In the genomic region with DNA sequence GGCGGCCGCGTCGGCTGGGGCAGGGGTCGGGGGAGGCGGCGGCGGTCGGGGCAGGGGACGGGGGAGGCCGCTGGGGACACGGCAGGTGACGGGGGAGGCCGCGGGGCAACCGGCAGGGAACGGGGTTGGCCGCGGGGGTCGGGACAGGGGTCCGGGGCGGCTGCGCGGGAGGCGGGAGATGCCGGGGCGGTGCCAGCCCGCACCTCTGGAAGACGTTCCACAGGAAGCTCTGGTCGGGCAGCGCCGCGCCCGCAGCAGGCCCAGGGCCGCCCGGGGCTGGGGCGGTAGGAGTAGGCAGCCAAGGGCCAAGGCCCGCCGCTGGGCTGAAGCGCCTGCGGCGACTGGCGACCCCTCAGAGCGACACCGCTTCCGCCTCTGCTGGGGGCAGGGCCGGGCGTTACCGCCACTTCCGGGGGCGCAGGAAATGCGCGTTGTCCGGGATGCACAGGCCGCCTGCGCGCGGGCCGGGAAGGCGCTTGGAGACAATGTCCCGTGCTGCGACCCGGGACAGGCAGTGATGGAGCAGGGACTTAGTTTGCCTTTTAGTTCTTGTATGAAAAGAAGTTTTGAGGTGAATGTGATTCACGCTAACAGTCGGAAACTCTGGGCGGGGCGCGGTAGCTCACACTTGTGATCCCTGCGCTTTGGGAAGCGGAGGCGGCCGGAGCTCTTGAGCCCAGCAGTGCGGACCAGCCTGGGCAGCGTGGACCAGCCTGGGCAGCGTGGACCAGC, we compare ENCODE assay signal across 1 cellular context.
TF ChIP-seq lines count a peak whose summit lies in the region.

No MANE protein-coding gene starts in this region.

TF ChIP-seq in HepG2, 621 proteins besides CTCF, POLR2A, EP300 and RAD21 (continued from another document and continues in another):
- TF ChIP-seq, protein P1, sequence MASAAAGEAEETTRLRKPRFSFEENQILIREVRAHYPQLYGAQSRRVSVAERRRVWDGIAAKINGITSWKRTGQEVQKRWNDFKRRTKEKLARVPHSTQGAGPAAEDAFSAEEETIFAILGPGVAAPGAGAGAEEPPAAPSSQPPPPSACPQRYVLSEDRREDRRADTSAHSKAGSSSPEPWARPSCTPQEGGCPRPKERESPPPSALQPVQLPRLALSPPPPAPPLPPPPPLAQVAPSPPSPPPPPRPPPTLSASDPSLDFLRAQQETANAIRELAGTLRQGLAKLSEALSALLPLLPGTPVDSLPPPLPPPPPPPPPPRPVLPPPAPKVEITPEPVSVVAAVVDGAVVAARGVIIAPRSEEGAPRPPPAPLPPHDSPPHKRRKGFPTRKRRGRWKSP (CRISPR knock-in tag; IDR thresholded peaks at IDR 0.05), result peak; percentile 88
- TF ChIP-seq ZNF605 (CRISPR knock-in tag; IDR thresholded peaks at IDR 0.05) (peak; percentile 70; the same call in 1 of the 2 replicates), ZNF235 (CRISPR knock-in tag; IDR thresholded peaks at IDR 0.05; ENCODE audit: borderline replicate concordance) (peak; percentile 77; the same call in 1 of the 2 replicates), ZNF614 (CRISPR knock-in tag; IDR thresholded peaks at IDR 0.05; ENCODE audit: borderline replicate concordance) (peak; percentile 59; the same call in 1 of the 2 replicates), ZNF12 (CRISPR knock-in tag; IDR thresholded peaks at IDR 0.05) (peak; percentile 54; the same call in 1 of the 2 replicates), HES4 (CRISPR knock-in tag; IDR thresholded peaks at IDR 0.05; ENCODE audit: borderline replicate concordance) (peak; percentile 45; the same call in 1 of the 2 replicates), TBX2 (CRISPR knock-in tag; IDR thresholded peaks at IDR 0.05; ENCODE audit: borderline replicate concordance) (peak; percentile 76), KMT2B (CRISPR knock-in tag; IDR thresholded peaks at IDR 0.05) (peak; percentile 84), ZNF34 (CRISPR knock-in tag; IDR thresholded peaks at IDR 0.05; ENCODE audit: borderline replicate concordance) (peak; percentile 43; the same call in 1 of the 2 replicates), NONO (IDR thresholded peaks at IDR 0.05) (no peak), NONO (CRISPR knock-in tag; conservative IDR thresholded peaks at IDR 0.05) (peak; percentile 74), MTF1 (CRISPR knock-in tag; IDR thresholded peaks at IDR 0.05) (no peak), ZNF124 (CRISPR knock-in tag; IDR thresholded peaks at IDR 0.05) (peak; percentile 85; the same call in 1 of the 2 replicates), MZF1 (CRISPR knock-in tag; IDR thresholded peaks at IDR 0.05; ENCODE audit: borderline replicate concordance) (no peak), ESRRA (CRISPR knock-in tag; IDR thresholded peaks at IDR 0.05; ENCODE audit: low read depth) (peak; percentile 83), SIN3A (IDR thresholded peaks at IDR 0.05; ENCODE audit: borderline replicate concordance, low read depth, low read length) (peak; percentile 95; the same call in 1 of the 2 replicates), ZNF264 (CRISPR knock-in tag; IDR thresholded peaks at IDR 0.05) (peak; percentile 60; the same call in 1 of the 2 replicates), ZNF780A (CRISPR knock-in tag; IDR thresholded peaks at IDR 0.05) (no peak), XRCC5 (optimal IDR thresholded peaks at IDR 0.05; ENCODE audit: low read length) (peak; percentile 48), TEAD3 (CRISPR knock-in tag; optimal IDR thresholded peaks at IDR 0.05; ENCODE audit: borderline replicate concordance) (peak; percentile 34), ZNF589 (CRISPR knock-in tag; conservative IDR thresholded peaks at IDR 0.05) (no peak), ZNF17 (CRISPR knock-in tag; IDR thresholded peaks at IDR 0.05) (no peak), ZZZ3 (CRISPR knock-in tag; IDR thresholded peaks at IDR 0.05; ENCODE audit: borderline replicate concordance) (peak; percentile 87; the same call in 1 of the 2 replicates), KDM3A (CRISPR knock-in tag; IDR thresholded peaks at IDR 0.05; ENCODE audit: low read depth) (peak; percentile 77; the same call in 1 of the 2 replicates), GATAD1 (CRISPR knock-in tag; IDR thresholded peaks at IDR 0.05) (peak; percentile 94), SNAI1 (CRISPR knock-in tag; IDR thresholded peaks at IDR 0.05; ENCODE audit: borderline replicate concordance) (0 out of 2 replicates have a peak, but pooled peaks have one; percentile 78), ZFP90 (CRISPR knock-in tag; IDR thresholded peaks at IDR 0.05; ENCODE audit: borderline replicate concordance) (0 out of 2 replicates have a peak, but pooled peaks have one; percentile 14), RBFOX2 (IDR thresholded peaks at IDR 0.05; ENCODE audit: low read depth, low read length) (peak; percentile 93), ATF7-NPFF (CRISPR knock-in tag; IDR thresholded peaks at IDR 0.05; ENCODE audit: low read depth) (peak; percentile 55; the same call in 1 of the 2 replicates)
- TF ChIP-seq, protein P2, sequence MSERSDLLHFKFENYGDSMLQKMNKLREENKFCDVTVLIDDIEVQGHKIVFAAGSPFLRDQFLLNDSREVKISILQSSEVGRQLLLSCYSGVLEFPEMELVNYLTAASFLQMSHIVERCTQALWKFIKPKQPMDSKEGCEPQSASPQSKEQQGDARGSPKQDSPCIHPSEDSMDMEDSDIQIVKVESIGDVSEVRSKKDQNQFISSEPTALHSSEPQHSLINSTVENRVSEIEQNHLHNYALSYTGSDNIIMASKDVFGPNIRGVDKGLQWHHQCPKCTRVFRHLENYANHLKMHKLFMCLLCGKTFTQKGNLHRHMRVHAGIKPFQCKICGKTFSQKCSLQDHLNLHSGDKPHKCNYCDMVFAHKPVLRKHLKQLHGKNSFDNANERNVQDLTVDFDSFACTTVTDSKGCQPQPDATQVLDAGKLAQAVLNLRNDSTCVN (CRISPR knock-in tag; IDR thresholded peaks at IDR 0.05; ENCODE audit: borderline replicate concordance), result 0 out of 2 replicates have a peak, but pooled peaks have one; percentile 50
- TF ChIP-seq, protein P3, sequence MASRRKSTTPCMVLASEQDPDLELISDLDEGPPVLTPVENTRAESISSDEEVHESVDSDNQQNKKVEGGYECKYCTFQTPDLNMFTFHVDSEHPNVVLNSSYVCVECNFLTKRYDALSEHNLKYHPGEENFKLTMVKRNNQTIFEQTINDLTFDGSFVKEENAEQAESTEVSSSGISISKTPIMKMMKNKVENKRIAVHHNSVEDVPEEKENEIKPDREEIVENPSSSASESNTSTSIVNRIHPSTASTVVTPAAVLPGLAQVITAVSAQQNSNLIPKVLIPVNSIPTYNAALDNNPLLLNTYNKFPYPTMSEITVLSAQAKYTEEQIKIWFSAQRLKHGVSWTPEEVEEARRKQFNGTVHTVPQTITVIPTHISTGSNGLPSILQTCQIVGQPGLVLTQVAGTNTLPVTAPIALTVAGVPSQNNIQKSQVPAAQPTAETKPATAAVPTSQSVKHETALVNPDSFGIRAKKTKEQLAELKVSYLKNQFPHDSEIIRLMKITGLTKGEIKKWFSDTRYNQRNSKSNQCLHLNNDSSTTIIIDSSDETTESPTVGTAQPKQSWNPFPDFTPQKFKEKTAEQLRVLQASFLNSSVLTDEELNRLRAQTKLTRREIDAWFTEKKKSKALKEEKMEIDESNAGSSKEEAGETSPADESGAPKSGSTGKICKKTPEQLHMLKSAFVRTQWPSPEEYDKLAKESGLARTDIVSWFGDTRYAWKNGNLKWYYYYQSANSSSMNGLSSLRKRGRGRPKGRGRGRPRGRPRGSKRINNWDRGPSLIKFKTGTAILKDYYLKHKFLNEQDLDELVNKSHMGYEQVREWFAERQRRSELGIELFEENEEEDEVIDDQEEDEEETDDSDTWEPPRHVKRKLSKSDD (CRISPR knock-in tag; IDR thresholded peaks at IDR 0.05; ENCODE audit: low read depth), result peak; percentile 79; the same call in 1 of the 2 replicates
- TF ChIP-seq, protein P4, sequence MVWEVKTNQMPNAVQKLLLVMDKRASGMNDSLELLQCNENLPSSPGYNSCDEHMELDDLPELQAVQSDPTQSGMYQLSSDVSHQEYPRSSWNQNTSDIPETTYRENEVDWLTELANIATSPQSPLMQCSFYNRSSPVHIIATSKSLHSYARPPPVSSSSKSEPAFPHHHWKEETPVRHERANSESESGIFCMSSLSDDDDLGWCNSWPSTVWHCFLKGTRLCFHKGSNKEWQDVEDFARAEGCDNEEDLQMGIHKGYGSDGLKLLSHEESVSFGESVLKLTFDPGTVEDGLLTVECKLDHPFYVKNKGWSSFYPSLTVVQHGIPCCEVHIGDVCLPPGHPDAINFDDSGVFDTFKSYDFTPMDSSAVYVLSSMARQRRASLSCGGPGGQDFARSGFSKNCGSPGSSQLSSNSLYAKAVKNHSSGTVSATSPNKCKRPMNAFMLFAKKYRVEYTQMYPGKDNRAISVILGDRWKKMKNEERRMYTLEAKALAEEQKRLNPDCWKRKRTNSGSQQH (CRISPR knock-in tag; IDR thresholded peaks at IDR 0.05; ENCODE audit: low read depth), result peak; percentile 88; the same call in 1 of the 2 replicates
- TF ChIP-seq, protein P5, sequence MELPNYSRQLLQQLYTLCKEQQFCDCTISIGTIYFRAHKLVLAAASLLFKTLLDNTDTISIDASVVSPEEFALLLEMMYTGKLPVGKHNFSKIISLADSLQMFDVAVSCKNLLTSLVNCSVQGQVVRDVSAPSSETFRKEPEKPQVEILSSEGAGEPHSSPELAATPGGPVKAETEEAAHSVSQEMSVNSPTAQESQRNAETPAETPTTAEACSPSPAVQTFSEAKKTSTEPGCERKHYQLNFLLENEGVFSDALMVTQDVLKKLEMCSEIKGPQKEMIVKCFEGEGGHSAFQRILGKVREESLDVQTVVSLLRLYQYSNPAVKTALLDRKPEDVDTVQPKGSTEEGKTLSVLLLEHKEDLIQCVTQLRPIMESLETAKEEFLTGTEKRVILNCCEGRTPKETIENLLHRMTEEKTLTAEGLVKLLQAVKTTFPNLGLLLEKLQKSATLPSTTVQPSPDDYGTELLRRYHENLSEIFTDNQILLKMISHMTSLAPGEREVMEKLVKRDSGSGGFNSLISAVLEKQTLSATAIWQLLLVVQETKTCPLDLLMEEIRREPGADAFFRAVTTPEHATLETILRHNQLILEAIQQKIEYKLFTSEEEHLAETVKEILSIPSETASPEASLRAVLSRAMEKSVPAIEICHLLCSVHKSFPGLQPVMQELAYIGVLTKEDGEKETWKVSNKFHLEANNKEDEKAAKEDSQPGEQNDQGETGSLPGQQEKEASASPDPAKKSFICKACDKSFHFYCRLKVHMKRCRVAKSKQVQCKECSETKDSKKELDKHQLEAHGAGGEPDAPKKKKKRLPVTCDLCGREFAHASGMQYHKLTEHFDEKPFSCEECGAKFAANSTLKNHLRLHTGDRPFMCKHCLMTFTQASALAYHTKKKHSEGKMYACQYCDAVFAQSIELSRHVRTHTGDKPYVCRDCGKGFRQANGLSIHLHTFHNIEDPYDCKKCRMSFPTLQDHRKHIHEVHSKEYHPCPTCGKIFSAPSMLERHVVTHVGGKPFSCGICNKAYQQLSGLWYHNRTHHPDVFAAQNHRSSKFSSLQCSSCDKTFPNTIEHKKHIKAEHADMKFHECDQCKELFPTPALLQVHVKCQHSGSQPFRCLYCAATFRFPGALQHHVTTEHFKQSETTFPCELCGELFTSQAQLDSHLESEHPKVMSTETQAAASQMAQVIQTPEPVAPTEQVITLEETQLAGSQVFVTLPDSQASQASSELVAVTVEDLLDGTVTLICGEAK (IDR thresholded peaks at IDR 0.05), result no peak
- TF ChIP-seq, protein P5 (CRISPR knock-in tag; IDR thresholded peaks at IDR 0.05), result peak; percentile 65; the same call in 1 of the 2 replicates
- TF ChIP-seq, protein P6, sequence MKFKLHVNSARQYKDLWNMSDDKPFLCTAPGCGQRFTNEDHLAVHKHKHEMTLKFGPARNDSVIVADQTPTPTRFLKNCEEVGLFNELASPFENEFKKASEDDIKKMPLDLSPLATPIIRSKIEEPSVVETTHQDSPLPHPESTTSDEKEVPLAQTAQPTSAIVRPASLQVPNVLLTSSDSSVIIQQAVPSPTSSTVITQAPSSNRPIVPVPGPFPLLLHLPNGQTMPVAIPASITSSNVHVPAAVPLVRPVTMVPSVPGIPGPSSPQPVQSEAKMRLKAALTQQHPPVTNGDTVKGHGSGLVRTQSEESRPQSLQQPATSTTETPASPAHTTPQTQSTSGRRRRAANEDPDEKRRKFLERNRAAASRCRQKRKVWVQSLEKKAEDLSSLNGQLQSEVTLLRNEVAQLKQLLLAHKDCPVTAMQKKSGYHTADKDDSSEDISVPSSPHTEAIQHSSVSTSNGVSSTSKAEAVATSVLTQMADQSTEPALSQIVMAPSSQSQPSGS (CRISPR knock-in tag; IDR thresholded peaks at IDR 0.05), result peak; percentile 72; the same call in 1 of the 2 replicates
- TF ChIP-seq, protein P7, sequence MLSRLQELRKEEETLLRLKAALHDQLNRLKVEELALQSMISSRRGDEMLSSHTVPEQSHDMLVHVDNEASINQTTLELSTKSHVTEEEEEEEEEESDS (CRISPR knock-in tag; IDR thresholded peaks at IDR 0.05; ENCODE audit: borderline replicate concordance), result no peak
- TF ChIP-seq, protein P8, sequence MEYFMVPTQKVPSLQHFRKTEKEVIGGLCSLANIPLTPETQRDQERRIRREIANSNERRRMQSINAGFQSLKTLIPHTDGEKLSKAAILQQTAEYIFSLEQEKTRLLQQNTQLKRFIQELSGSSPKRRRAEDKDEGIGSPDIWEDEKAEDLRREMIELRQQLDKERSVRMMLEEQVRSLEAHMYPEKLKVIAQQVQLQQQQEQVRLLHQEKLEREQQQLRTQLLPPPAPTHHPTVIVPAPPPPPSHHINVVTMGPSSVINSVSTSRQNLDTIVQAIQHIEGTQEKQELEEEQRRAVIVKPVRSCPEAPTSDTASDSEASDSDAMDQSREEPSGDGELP (IDR thresholded peaks at IDR 0.05; ENCODE audit: borderline replicate concordance, low read depth), result peak; percentile 37; the same call in 1 of the 2 replicates
